ENCODE assay signal across 8 cellular contexts in the genomic region with DNA sequence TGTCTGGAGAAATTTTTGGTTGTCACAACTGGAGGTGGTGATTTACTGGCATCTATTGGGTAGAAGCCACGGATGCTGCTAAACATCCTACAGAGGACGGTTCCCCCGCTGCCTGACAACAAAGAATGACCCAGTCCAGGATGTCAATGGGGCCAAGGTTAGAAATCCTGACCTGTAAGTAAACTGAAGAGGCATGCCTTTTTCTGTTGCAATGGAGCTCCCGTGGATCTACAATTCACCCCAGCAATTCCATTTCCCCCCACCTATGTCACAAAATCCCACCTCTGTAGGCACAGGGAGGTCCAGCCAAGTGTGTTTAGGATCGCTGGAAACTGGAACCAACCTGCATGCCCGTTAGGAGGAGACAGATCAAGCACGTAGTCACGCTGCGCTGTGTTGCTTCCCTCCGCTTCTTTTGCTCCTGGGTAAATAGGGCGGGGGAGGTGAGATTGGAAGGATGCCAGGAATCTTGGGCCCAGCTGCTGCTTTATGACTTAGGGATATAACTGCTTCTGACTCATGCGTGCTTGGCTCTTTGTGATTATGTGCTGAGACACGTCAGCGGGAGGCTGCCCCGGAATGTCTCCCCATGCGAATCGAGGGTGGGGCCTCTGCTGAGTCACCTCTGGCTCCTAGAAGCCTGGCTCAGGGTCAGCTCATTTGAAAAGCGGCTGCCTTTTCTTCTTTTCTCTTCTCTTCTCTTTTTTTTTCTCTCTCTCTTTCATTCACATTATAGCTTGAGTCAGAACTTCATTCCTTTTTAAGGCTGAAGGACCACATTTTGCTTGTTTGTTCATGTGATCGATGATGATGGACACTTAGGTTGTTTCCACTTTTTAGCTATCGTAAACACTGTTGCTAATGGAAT. TPM values are rescaled to one million over a fixed set of nuclear protein-coding genes. Genes with fewer than 3 reads are reported as not detected.
A peak's percentile ranks its signal among the peaks of the same experiment; 100 is the strongest.
DNase-seq lines count a peak whose midpoint lies in the region; ATAC-seq, FAIRE-seq and TF ChIP-seq lines count a peak whose summit lies in the region.

No MANE protein-coding gene starts in this region.

- BruUV-seq in mammary epithelial cell (replicated peaks; lab: Mats Ljungman, UMichigan): TSS peak; percentile 81

- H3K9me3 ChIP-seq in mammary epithelial cell (replicated peaks; ENCODE audit: insufficient read depth, low read length): no peaks in the 10 kb centered on the region
- no peaks in the 10 kb centered on the region for H3K9me3 ChIP-seq in small intestine (ENCODE audit: control insufficient read depth, low read depth)

- CTCF ChIA-PET in mammary epithelial cell (lab: Charles Lee; ENCODE audit: low non-redundant PET): interaction anchor here (0.6 to 1.6 kb wide), 5 partner anchors 10 to 54 kb away, joined by 3 to 11 read pairs (median 6); no protein-coding TSS in a partner anchor

- peak overlapping the region; percentile 88 for H2AFZ ChIP-seq in mammary epithelial cell (ENCODE audit: low read depth, low read length)

- in situ Hi-C loops in mammary epithelial cell (cut with MboI; ENCODE audit: low sequenced_read_pairs in 2 of 2): loop anchor here in 1 of 2 donors (5.0 kb wide), 1 partner anchor 44 kb away; no protein-coding TSS in a partner anchor

- TF ChIP-seq CTCF in VCaP (conservative IDR thresholded peaks at IDR 0.05): 0 out of 2 replicates have a peak, but pooled peaks have one; percentile 11
- TF ChIP-seq CTCF in mammary epithelial cell (conservative IDR thresholded peaks at IDR 0.05 in 1 of 2, IDR thresholded peaks at IDR 0.05 in 1 of 2; ENCODE audit: extremely low read depth in 1 of 2, insufficient read depth in 1 of 2, low read depth in 1 of 2, low read length in 2 of 2): peak in 1 of 2 donors; percentile 14

- H3K36me3 ChIP-seq in mammary epithelial cell (ENCODE audit: insufficient read depth, low read length) (no peaks in the 10 kb centered on the region), small intestine (ENCODE audit: control insufficient read depth in 2 of 2, insufficient read depth in 2 of 2, low read length in 2 of 2) (no peaks in the 10 kb centered on the region)

- H3K27ac ChIP-seq in VCaP (peak overlapping the region; percentile 79), mammary epithelial cell (ENCODE audit: insufficient read depth, low read depth, low read length) (peak overlapping the region; percentile 97), small intestine (ENCODE audit: low read depth in 1 of 2, low read length in 1 of 2) (peak overlapping the region; percentile 65 to 72)

- peaks cover 32% of the 10 kb centered on the region for H3K4me1 ChIP-seq in mammary epithelial cell (ENCODE audit: insufficient read depth, low read length)
- H3K4me1 ChIP-seq in small intestine (ENCODE audit: control insufficient read depth in 2 of 2, insufficient read depth in 1 of 2, low read depth in 1 of 2, low read length in 1 of 2): no peaks in the 10 kb centered on the region

- FAIRE-seq in GM18507 (lab: Jason Lieb, UNC): peak; percentile 67
- peak; percentile 19 for FAIRE-seq in small intestine (lab: Jason Lieb, UNC)

- WGBS in mammary epithelial cell (ENCODE audit: low coverage, missing lambda C conversion rate): 6% methylated on average over 15 of the region's 20 CpGs
- 4 to 9% (median 9%) methylated on average over 20 of the region's 20 CpGs for WGBS in small intestine, 3 donors

- H4K20me1 ChIP-seq in mammary epithelial cell (ENCODE audit: insufficient read depth, low read length): no peaks in the 10 kb centered on the region

- H3K4me3 ChIP-seq in mammary epithelial cell (replicated peaks in 1 of 3; ENCODE audit: insufficient read depth in 1 of 3, low read depth in 2 of 3, low read length in 3 of 3): peak overlapping the region; percentile 20 to 48 (median 21)
- no peak overlapping the region for H3K4me3 ChIP-seq in small intestine (ENCODE audit: low read depth in 1 of 2, low read length in 2 of 2)

- H3K27me3 ChIP-seq in mammary epithelial cell (ENCODE audit: insufficient read depth, low read length): no peaks in the 10 kb centered on the region
- no peaks in the 10 kb centered on the region for H3K27me3 ChIP-seq in small intestine (ENCODE audit: control insufficient read depth in 2 of 2, insufficient read depth in 2 of 2, low read length in 2 of 2)

- DNase-seq in GM18507 (ENCODE audit: extremely low spot score, insufficient read length, low read depth) (no peak), NCI-H2171 (lab: John Stamatoyannopoulos, UW) (peak; percentile 97), mammary epithelial cell (peak; percentile 100), iPS-NIHi7 (ENCODE audit: extremely low spot score) (peak; percentile 83), small intestine (peak; percentile 100)

- peak overlapping the region; percentile 84 for H3K9ac ChIP-seq in mammary epithelial cell (ENCODE audit: insufficient read depth, low read length)

- peak overlapping the region; percentile 90 for H3K4me2 ChIP-seq in mammary epithelial cell (ENCODE audit: insufficient read depth, low read depth, low read length)

- H3K79me2 ChIP-seq in mammary epithelial cell (ENCODE audit: insufficient read depth, low read length): no peaks in the 10 kb centered on the region

- dilution Hi-C loops in mammary epithelial cell (cut with HindIII; ENCODE audit: low sequenced_read_pairs): no loop called here

- ATAC-seq in HG03066 (IDR thresholded peaks at IDR 0.05; ENCODE audit: low read depth, unreplicated experiment) (peak; percentile 90), GM18519 (IDR thresholded peaks at IDR 0.05; ENCODE audit: low FRiP score, unreplicated experiment) (no peak)

- intact Hi-C loops in mammary epithelial cell (cut with micrococcal nuclease): loop anchor here (1.0 kb wide), 1 partner anchor 14 kb away; no protein-coding TSS in a partner anchor

RNA-seq across cellular contexts. Expression of a gene that starts 12.4 kb away (rescaled TPM):
- 10 to 100 TPM; 28.8 to 29.5 TPM for total RNA-seq in mammary epithelial cell
- 66.2 TPM for polyA plus RNA-seq in mammary epithelial cell
- 90.1 TPM for polyA minus RNA-seq in mammary epithelial cell
- 10 to 100 TPM; 16.8 to 33.5 (median 20.8) TPM for polyA plus RNA-seq in small intestine

RNA-seq across cellular contexts. Expression of a gene that starts 24.7 kb away (rescaled TPM):
- total RNA-seq in mammary epithelial cell: 100 to 1,000 TPM in 1 of 2 donors, 10 to 100 TPM in 1; 81.9 to 166 TPM
- polyA plus RNA-seq in mammary epithelial cell (35.3 TPM), small intestine (10 to 100 TPM in 2 of 3 donors, 1 to 10 TPM in 1; 7.6 to 21.1 (median 19.7) TPM)
- 6.8 TPM for polyA minus RNA-seq in mammary epithelial cell

RNA-seq across cellular contexts. Expression of a gene that starts 53.0 kb away (rescaled TPM):
- total RNA-seq in mammary epithelial cell: 100 to 1,000 TPM in 1 of 2 donors, 10 to 100 TPM in 1; 54.8 to 119 TPM
- polyA plus RNA-seq in mammary epithelial cell (109 TPM), small intestine (10 to 100 TPM; 72.7 to 83.4 (median 77.3) TPM)
- 157 TPM for polyA minus RNA-seq in mammary epithelial cell

Comparison
In these comparisons a context has a peak if more than half of its experiments do, and no peak if none do; other contexts are left out.
1. H3K4me3 ChIP-seq: peak in mammary epithelial cell (3 of 3); none in small intestine (0 of 2).
2. Peak in every context shown above with its lines, with median percentiles within 50 percentile points of each other: H3K27ac ChIP-seq.